In the genomic region with DNA sequence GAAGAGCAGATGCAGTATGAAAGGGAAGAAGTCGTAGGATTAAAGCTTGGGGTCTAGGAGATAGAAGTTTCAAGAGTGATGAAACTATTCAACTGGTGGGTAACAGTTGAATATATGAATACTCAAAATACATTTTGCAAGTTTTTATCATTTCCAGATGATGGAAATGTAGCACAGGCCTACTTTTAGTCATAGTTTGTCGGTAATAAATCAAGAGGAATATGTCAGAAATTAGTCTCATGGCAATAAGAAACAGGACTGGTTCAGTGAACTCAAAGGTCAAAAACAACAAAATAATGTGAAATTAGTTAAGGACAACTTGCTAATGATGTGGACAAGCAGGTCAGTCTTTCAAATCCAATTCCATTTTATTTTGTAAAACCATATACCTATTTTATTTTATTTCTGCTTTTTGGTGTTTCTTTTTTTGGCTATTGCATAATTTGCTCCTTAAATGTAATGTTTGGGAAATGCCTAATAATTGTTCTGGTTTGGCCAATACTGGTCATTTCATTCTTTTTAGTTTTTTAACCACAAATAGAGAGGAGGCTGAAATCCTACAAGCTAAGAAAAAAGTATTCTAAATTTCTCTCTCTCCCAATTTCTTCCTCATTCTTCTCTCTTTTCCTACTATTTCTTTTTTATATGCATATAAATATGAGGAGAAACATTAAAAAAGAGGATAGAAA, we compare ENCODE assay signal across 24 cellular contexts.
DNase-seq lines count a peak whose midpoint lies in the region; ATAC-seq, FAIRE-seq and TF ChIP-seq lines count a peak whose summit lies in the region.
"Had no signal": no experiment of that assay in that cellular context is flagged by ENCODE, and none has a peak within 500 bp of the region (broad histone marks: within the 10 kb centered on the region; RNA-seq: fewer than 3 reads in every experiment).

No MANE protein-coding gene starts in this region.

- no peak for FAIRE-seq in GM12891 (lab: Jason Lieb, UNC)

- DNase-seq in AG08395 (ENCODE audit: low spot score) = peak; percentile 2
- peak; percentile 9 for DNase-seq in fibroblast of the conjunctiva (ENCODE audit: low read depth)
- DNase-seq in GM12891 (ENCODE audit: insufficient read length, low spot score) = no peak
- DNase-seq in stimulated activated naive CD4-positive, alpha-beta T cell treated with Interleukin-2 at 50 U/mL for 16 hours (lab: John Stamatoyannopoulos, UW) = no peak
- no peak for DNase-seq in MV-4-11 (lab: John Stamatoyannopoulos, UW)
- DNase-seq: Calu3; DMS79 treated with DMSO at 0.1 percent for 48 hours; GF-D8; GOT3; HFFc6; IMR-90; KG1; MG63; NCI-H2029; NCI-H446; NCI-H526; NCI-H82; NK-92 treated with Interleukin-12 subunit alpha and Interleukin-12 subunit beta, amount 100 ng/mL, for 24 hours; PC-3 had no signal

- H3K27ac ChIP-seq in skeletal muscle tissue (ENCODE audit: low read depth, low read length) = peak overlapping the region; percentile 30
- H3K27ac ChIP-seq: 22Rv1 had no signal

- no peaks in the 10 kb centered on the region for H3K36me3 ChIP-seq in skeletal muscle tissue (ENCODE audit: control insufficient read depth in 3 of 3, insufficient read depth in 3 of 3, low read length in 3 of 3)
- H3K36me3 ChIP-seq: HAP-1, MG63 had no signal

- no peak for TF ChIP-seq POLR2A in GM12891 (IDR thresholded peaks at IDR 0.05; ENCODE audit: low read depth, low read length)

- no peaks in the 10 kb centered on the region for H3K9me3 ChIP-seq in skeletal muscle tissue (ENCODE audit: control insufficient read depth in 3 of 3, low read length in 3 of 3)
- H3K9me3 ChIP-seq: HAP-1, MG63 had no signal

- no peaks in the 10 kb centered on the region for H3K27me3 ChIP-seq in skeletal muscle tissue (ENCODE audit: control insufficient read depth in 3 of 3, insufficient read depth in 3 of 3, low read length in 3 of 3)
- H3K27me3 ChIP-seq: MG63 had no signal

- H3K4me1 ChIP-seq in skeletal muscle tissue (ENCODE audit: control insufficient read depth in 3 of 3, insufficient read depth in 3 of 3, low read length in 3 of 3) = no peaks in the 10 kb centered on the region
- H3K4me1 ChIP-seq: HAP-1 had no signal

- peak; percentile 38; the same call in 2 of the 3 replicates for ATAC-seq in SK-N-SH treated with all-trans-retinoic acid at 6 μM for 48 hours
- no peak for ATAC-seq in GM18511 (IDR thresholded peaks at IDR 0.05; ENCODE audit: unreplicated experiment)

- no peak overlapping the region for H3K4me3 ChIP-seq in skeletal muscle tissue (ENCODE audit: low read length in 3 of 3)
- H3K4me3 ChIP-seq: HAP-1, MG63 had no signal

- H3K9ac ChIP-seq in skeletal muscle tissue (ENCODE audit: low read depth in 1 of 3, low read length in 3 of 3) = no peak overlapping the region

TF ChIP-seq in SK-N-SH treated with all-trans-retinoic acid at 6 μM for 48 hours, 23 proteins besides CTCF, POLR2A, EP300 and RAD21:
- TF ChIP-seq ZNF565 (CRISPR knock-in tag; conservative IDR thresholded peaks at IDR 0.05; ENCODE audit: low read depth) = no peak
- no peak for TF ChIP-seq ZNF8 (CRISPR knock-in tag; IDR thresholded peaks at IDR 0.05)
- TF ChIP-seq, protein P1, sequence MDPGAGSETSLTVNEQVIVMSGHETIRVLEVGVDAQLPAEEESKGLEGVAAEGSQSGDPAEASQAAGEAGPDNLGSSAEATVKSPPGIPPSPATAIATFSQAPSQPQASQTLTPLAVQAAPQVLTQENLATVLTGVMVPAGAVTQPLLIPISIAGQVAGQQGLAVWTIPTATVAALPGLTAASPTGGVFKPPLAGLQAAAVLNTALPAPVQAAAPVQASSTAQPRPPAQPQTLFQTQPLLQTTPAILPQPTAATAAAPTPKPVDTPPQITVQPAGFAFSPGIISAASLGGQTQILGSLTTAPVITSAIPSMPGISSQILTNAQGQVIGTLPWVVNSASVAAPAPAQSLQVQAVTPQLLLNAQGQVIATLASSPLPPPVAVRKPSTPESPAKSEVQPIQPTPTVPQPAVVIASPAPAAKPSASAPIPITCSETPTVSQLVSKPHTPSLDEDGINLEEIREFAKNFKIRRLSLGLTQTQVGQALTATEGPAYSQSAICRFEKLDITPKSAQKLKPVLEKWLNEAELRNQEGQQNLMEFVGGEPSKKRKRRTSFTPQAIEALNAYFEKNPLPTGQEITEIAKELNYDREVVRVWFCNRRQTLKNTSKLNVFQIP (CRISPR knock-in tag; IDR thresholded peaks at IDR 0.05; ENCODE audit: borderline replicate concordance, low read depth) = no peak
- TF ChIP-seq, protein P2, sequence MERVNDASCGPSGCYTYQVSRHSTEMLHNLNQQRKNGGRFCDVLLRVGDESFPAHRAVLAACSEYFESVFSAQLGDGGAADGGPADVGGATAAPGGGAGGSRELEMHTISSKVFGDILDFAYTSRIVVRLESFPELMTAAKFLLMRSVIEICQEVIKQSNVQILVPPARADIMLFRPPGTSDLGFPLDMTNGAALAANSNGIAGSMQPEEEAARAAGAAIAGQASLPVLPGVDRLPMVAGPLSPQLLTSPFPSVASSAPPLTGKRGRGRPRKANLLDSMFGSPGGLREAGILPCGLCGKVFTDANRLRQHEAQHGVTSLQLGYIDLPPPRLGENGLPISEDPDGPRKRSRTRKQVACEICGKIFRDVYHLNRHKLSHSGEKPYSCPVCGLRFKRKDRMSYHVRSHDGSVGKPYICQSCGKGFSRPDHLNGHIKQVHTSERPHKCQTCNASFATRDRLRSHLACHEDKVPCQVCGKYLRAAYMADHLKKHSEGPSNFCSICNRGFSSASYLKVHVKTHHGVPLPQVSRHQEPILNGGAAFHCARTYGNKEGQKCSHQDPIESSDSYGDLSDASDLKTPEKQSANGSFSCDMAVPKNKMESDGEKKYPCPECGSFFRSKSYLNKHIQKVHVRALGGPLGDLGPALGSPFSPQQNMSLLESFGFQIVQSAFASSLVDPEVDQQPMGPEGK (CRISPR knock-in tag; IDR thresholded peaks at IDR 0.05; ENCODE audit: borderline replicate concordance) = no peak
- TF ChIP-seq GLIS3 (CRISPR knock-in tag; IDR thresholded peaks at IDR 0.05) = no peak
- TF ChIP-seq ZNF70 (CRISPR knock-in tag; IDR thresholded peaks at IDR 0.05) = no peak
- TF ChIP-seq OSR1 (CRISPR knock-in tag; IDR thresholded peaks at IDR 0.05) = no peak
- no peak for TF ChIP-seq ISL1 (CRISPR knock-in tag; IDR thresholded peaks at IDR 0.05)

TF ChIP-seq in GM12891, 5 proteins besides CTCF, POLR2A, EP300 and RAD21:
- no peak for TF ChIP-seq POLR2AphosphoS5 (IDR thresholded peaks at IDR 0.05; ENCODE audit: low read depth, low read length)
- TF ChIP-seq PAX5 (IDR thresholded peaks at IDR 0.05; ENCODE audit: insufficient read depth, low read length, severe bottlenecking) = no peak
- TF ChIP-seq TAF1 (IDR thresholded peaks at IDR 0.05; ENCODE audit: low read depth, low read length) = no peak
- no peak for TF ChIP-seq POU2F2 (IDR thresholded peaks at IDR 0.05; ENCODE audit: low read depth, low read length)
- no peak for TF ChIP-seq SPI1 (IDR thresholded peaks at IDR 0.05; ENCODE audit: low read depth, low read length)

Comparison
In these comparisons a context has a peak if more than half of its experiments do, and no peak if none do; other contexts are left out.
1. DNase-seq: peak in AG08395 (single experiment) and fibroblast of the conjunctiva (single experiment); none in GM12891 (single experiment), stimulated activated naive CD4-positive, alpha-beta T cell treated with Interleukin-2 at 50 U/mL for 16 hours (single experiment) and MV-4-11 (single experiment).